In the genomic region with DNA sequence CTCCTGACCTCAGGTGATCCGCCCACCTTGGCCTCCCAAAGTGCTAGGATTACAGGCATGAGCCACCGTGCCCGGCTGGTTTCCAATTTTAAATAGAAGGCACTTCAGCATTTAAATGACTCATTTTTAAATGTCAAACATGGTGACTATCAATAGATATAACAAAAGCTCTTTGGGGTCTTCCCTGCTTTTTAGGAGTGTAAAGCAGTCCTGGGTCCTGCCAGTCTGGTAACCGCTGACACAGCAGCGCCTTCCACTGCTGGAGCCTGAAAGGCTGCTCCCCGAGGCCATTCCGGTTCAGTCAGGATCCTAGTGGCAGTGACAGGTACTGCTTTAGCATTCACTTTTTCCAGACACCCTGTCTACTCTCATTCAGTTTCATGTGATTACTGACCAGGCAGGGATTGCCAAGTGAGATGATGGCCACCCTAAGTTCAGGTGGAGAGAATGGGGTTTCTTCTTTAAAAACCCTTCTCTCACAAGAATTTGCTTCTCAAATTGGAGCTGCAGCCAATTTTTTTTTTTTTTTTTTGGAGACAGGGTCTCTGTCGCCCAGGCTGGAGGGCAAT, we compare ENCODE assay signal across 8 cellular contexts. TPM values are rescaled to one million over a fixed set of nuclear protein-coding genes. Genes with fewer than 3 reads are reported as not detected.
DNase-seq lines count a peak whose midpoint lies in the region; ATAC-seq, FAIRE-seq and TF ChIP-seq lines count a peak whose summit lies in the region.

No MANE protein-coding gene starts in this region.

- H3K4me1 ChIP-seq in CD4-positive, CD25-positive, alpha-beta regulatory T cell (ENCODE audit: control insufficient read depth, insufficient read depth, low read length, poor library complexity, severe bottlenecking) = peaks cover 93% of the 10 kb centered on the region
- peaks cover 52% of the 10 kb centered on the region for H3K4me1 ChIP-seq in HEK293 (ENCODE audit: control insufficient read depth, insufficient read depth, low read length)

- peak overlapping the region; percentile 88 for H3K27ac ChIP-seq in CD4-positive, CD25-positive, alpha-beta regulatory T cell (ENCODE audit: insufficient read depth, low read length, poor library complexity, severe bottlenecking)
- no peak overlapping the region for H3K27ac ChIP-seq in HEK293 (ENCODE audit: extremely low read depth, low read depth, low read length)

- peaks cover 38 to 85% (median 67%) of the 10 kb centered on the region in 4 donors for H3K4me1 Mint-ChIP-seq in CD4-positive, CD25-positive, alpha-beta regulatory T cell
- peaks cover 90% of the 10 kb centered on the region for H3K4me1 Mint-ChIP-seq in activated T-cell treated with anti-CD3 and anti-CD28 coated beads, Interleukin-2, amount 50 U/mL, for 72 hours (ENCODE audit: low read depth)

- peak; percentile 60 for TF ChIP-seq CTCF in HEK293 (tag by site-specific recombination; IDR thresholded peaks at IDR 0.05)
- peak; percentile 65 for TF ChIP-seq CTCF in fibroblast of pulmonary artery (IDR thresholded peaks at IDR 0.05; ENCODE audit: low read length, missing control alignments)

- H3K9me3 ChIP-seq in CD4-positive, CD25-positive, alpha-beta regulatory T cell (ENCODE audit: control insufficient read depth in 2 of 2, low read length in 2 of 2) = no peaks in the 10 kb centered on the region
- H3K9me3 ChIP-seq in HEK293 (ENCODE audit: control insufficient read depth, insufficient read depth, low read depth, low read length) = no peaks in the 10 kb centered on the region

- POLR2A ChIA-PET in HEK293 (lab: Yijun Ruan, JAX) = no interaction called here

- no peaks in the 10 kb centered on the region for H3K9me3 Mint-ChIP-seq in CD4-positive, CD25-positive, alpha-beta regulatory T cell
- no peaks in the 10 kb centered on the region for H3K9me3 Mint-ChIP-seq in activated T-cell treated with anti-CD3 and anti-CD28 coated beads, Interleukin-2, amount 50 U/mL, for 72 hours

- H3K4me3 Mint-ChIP-seq in CD4-positive, CD25-positive, alpha-beta regulatory T cell = peak overlapping the region; percentile 79 to 89 (median 84)
- H3K4me3 Mint-ChIP-seq in activated T-cell treated with anti-CD3 and anti-CD28 coated beads, Interleukin-2, amount 50 U/mL, for 72 hours = peak overlapping the region; percentile 81 to 87

- no peaks in the 10 kb centered on the region for H3K27me3 ChIP-seq in CD4-positive, CD25-positive, alpha-beta regulatory T cell (ENCODE audit: control insufficient read depth, insufficient read depth, low read length)

- no peak for FAIRE-seq in RCC 7860 (lab: Jason Lieb, UNC)

- H3K27ac Mint-ChIP-seq in CD4-positive, CD25-positive, alpha-beta regulatory T cell = peak overlapping the region; percentile 12 to 93 (median 88)
- peak overlapping the region; percentile 94 for H3K27ac Mint-ChIP-seq in activated T-cell treated with anti-CD3 and anti-CD28 coated beads, Interleukin-2, amount 50 U/mL, for 72 hours

- H3K27me3 Mint-ChIP-seq in CD4-positive, CD25-positive, alpha-beta regulatory T cell = no peaks in the 10 kb centered on the region
- no peaks in the 10 kb centered on the region for H3K27me3 Mint-ChIP-seq in activated T-cell treated with anti-CD3 and anti-CD28 coated beads, Interleukin-2, amount 50 U/mL, for 72 hours (ENCODE audit: low read depth)

- peaks cover 3% of the 10 kb centered on the region for H3K36me3 Mint-ChIP-seq in CD4-positive, CD25-positive, alpha-beta regulatory T cell
- H3K36me3 Mint-ChIP-seq in activated T-cell treated with anti-CD3 and anti-CD28 coated beads, Interleukin-2, amount 50 U/mL, for 72 hours (ENCODE audit: insufficient read depth in 2 of 2) = peaks cover 5 to 15% of the 10 kb centered on the region in 2 donors

- peak; percentile 32 to 38 for ATAC-seq in CD4-positive, CD25-positive, alpha-beta regulatory T cell (ENCODE audit: low read depth in 2 of 2)
- ATAC-seq in activated T-cell treated with anti-CD3 and anti-CD28 coated beads, Interleukin-2, amount 50 U/mL, for 72 hours (replicated peaks in 1 of 2) = peak; percentile 65 to 67
- ATAC-seq in HG03520 (IDR thresholded peaks at IDR 0.05; ENCODE audit: unreplicated experiment) (no peak), GM18511 (IDR thresholded peaks at IDR 0.05; ENCODE audit: unreplicated experiment) (no peak)

- CTCF ChIA-PET in HEK293 (lab: Yijun Ruan, JAX) = interaction anchor here (0.6 to 3.6 kb wide), 10 partner anchors 9 to 620 kb away, joined by 3 to 33 read pairs (median 6); no protein-coding TSS in a partner anchor

- DNase-seq in CD4-positive, CD25-positive, alpha-beta regulatory T cell = peak; percentile 53 to 68 (median 54)
- peak; percentile 24 for DNase-seq in RCC 7860 (ENCODE audit: low spot score)
- DNase-seq in activated T-cell treated with anti-CD3 and anti-CD28 coated beads, Interleukin-2, amount 50 U/mL, for 72 hours = peak; percentile 75 to 77
- DNase-seq in fibroblast of pulmonary artery (ENCODE audit: low read depth) = peak; percentile 57
- peak; percentile 72 for DNase-seq in renal cortical epithelial cell (ENCODE audit: low read depth)

- H3K4me3 ChIP-seq in CD4-positive, CD25-positive, alpha-beta regulatory T cell (ENCODE audit: low read depth, low read length) = peak overlapping the region; percentile 72
- H3K4me3 ChIP-seq in HEK293 (ENCODE audit: low read depth, low read length) (no peak overlapping the region), fibroblast of pulmonary artery (replicated peaks; ENCODE audit: low read depth, low read length) (no peak overlapping the region)

- H3K36me3 ChIP-seq in CD4-positive, CD25-positive, alpha-beta regulatory T cell (ENCODE audit: control insufficient read depth, insufficient read depth, low read length) = no peaks in the 10 kb centered on the region
- no peaks in the 10 kb centered on the region for H3K36me3 ChIP-seq in HEK293 (ENCODE audit: control insufficient read depth in 2 of 2, insufficient read depth in 1 of 2, low read length in 2 of 2)

TF ChIP-seq in HEK293, 187 proteins besides CTCF, POLR2A, EP300 and RAD21 (continues in another document):
- no peak for TF ChIP-seq ZBTB21 (tag by site-specific recombination; IDR thresholded peaks at IDR 0.05)
- TF ChIP-seq ZBTB8A (tag by site-specific recombination; IDR thresholded peaks at IDR 0.05) = peak; percentile 54; the same call in 1 of the 2 replicates
- TF ChIP-seq HOXA7 (CRISPR knock-in tag; IDR thresholded peaks at IDR 0.05; ENCODE audit: borderline replicate concordance) = no peak
- peak; percentile 71; the same call in 1 of the 2 replicates for TF ChIP-seq ZNF561 (tag by site-specific recombination; IDR thresholded peaks at IDR 0.05; ENCODE audit: borderline replicate concordance)
- peak; percentile 66; the same call in 1 of the 2 replicates for TF ChIP-seq ZBTB6 (tag by site-specific recombination; IDR thresholded peaks at IDR 0.05)
- peak; percentile 50 for TF ChIP-seq ZNF335 (tag by site-specific recombination; conservative IDR thresholded peaks at IDR 0.05)
- peak; percentile 95 for TF ChIP-seq ZNF10 (tag by site-specific recombination; IDR thresholded peaks at IDR 0.05)
- no peak for TF ChIP-seq ZNF211 (tag by site-specific recombination; IDR thresholded peaks at IDR 0.05; ENCODE audit: low read depth)
- peak; percentile 48; the same call in 1 of the 2 replicates for TF ChIP-seq ZFHX2 (tag by site-specific recombination; conservative IDR thresholded peaks at IDR 0.05)
- TF ChIP-seq ZNF600 (tag by site-specific recombination; IDR thresholded peaks at IDR 0.05) = peak; percentile 51; the same call in 1 of the 2 replicates
- TF ChIP-seq ZFP41 (tag by site-specific recombination; IDR thresholded peaks at IDR 0.05; ENCODE audit: borderline replicate concordance) = no peak
- 0 out of 2 replicates have a peak, but pooled peaks have one; percentile 26 for TF ChIP-seq ZEB2 (tag by site-specific recombination; IDR thresholded peaks at IDR 0.05)
- TF ChIP-seq PRDM1 (tag by site-specific recombination; IDR thresholded peaks at IDR 0.05) = peak; percentile 77
- peak; percentile 84 for TF ChIP-seq ZBTB17 (tag by site-specific recombination; IDR thresholded peaks at IDR 0.05)

RNA-seq across cellular contexts. Expression of gene DIDO1, which starts 5.1 kb away (rescaled TPM):
- 80.8 TPM for total RNA-seq in CD4-positive, CD25-positive, alpha-beta regulatory T cell
- 10 to 100 TPM; 30.9 to 47.8 (median 38.2) TPM for polyA plus RNA-seq in CD4-positive, CD25-positive, alpha-beta regulatory T cell
- total RNA-seq in activated T-cell treated with anti-CD3 and anti-CD28 coated beads, Interleukin-2, amount 50 U/mL, for 72 hours = 10 to 100 TPM; 50.0 TPM
- total RNA-seq in renal cortical epithelial cell = 25.7 and 58.1 TPM in 2 replicates

RNA-seq across cellular contexts. Expression of gene GID8, which starts 16.7 kb away (rescaled TPM):
- total RNA-seq in CD4-positive, CD25-positive, alpha-beta regulatory T cell = 31.9 TPM
- 10 to 100 TPM; 15.5 to 19.9 (median 17.0) TPM for polyA plus RNA-seq in CD4-positive, CD25-positive, alpha-beta regulatory T cell
- total RNA-seq in activated T-cell treated with anti-CD3 and anti-CD28 coated beads, Interleukin-2, amount 50 U/mL, for 72 hours = 10 to 100 TPM; 36.0 to 47.2 TPM
- 37.0 and 47.5 TPM in 2 replicates for total RNA-seq in renal cortical epithelial cell

RNA-seq across cellular contexts. Expression of gene SLC17A9, which starts 31.3 kb away (rescaled TPM):
- 4.1 TPM for total RNA-seq in CD4-positive, CD25-positive, alpha-beta regulatory T cell
- under 1 TPM in 3 of 4 donors, not detected in 1; 0.06 to 0.34 (median 0.32) TPM for polyA plus RNA-seq in CD4-positive, CD25-positive, alpha-beta regulatory T cell
- total RNA-seq in activated T-cell treated with anti-CD3 and anti-CD28 coated beads, Interleukin-2, amount 50 U/mL, for 72 hours = 10 to 100 TPM; 10.2 to 11.8 TPM
- total RNA-seq in renal cortical epithelial cell = 0.65 and 3.3 TPM in 2 replicates

RNA-seq across cellular contexts. Expression of gene TCFL5, which starts 59.6 kb away (rescaled TPM):
- total RNA-seq in CD4-positive, CD25-positive, alpha-beta regulatory T cell = 3.8 TPM
- polyA plus RNA-seq in CD4-positive, CD25-positive, alpha-beta regulatory T cell = 1 to 10 TPM in 2 of 4 donors, under 1 TPM in 2; 0.53 to 1.2 (median 1.1) TPM
- total RNA-seq in activated T-cell treated with anti-CD3 and anti-CD28 coated beads, Interleukin-2, amount 50 U/mL, for 72 hours = 1 to 10 TPM; 4.4 to 4.9 TPM
- total RNA-seq in renal cortical epithelial cell = 10.4 and 11.7 TPM in 2 replicates

Comparison
In these comparisons a context has a peak if more than half of its experiments do, and no peak if none do; other contexts are left out.
1. ATAC-seq: peak in CD4-positive, CD25-positive, alpha-beta regulatory T cell (2 of 2) and activated T-cell treated with anti-CD3 and anti-CD28 coated beads, Interleukin-2, amount 50 U/mL, for 72 hours (2 of 2); none in HG03520 (single experiment) and GM18511 (single experiment).
2. DNase-seq: peak in every context shown above with its lines; median percentile 76 in activated T-cell treated with anti-CD3 and anti-CD28 coated beads, Interleukin-2, amount 50 U/mL, for 72 hours; 72 in renal cortical epithelial cell; 57 in fibroblast of pulmonary artery; 54 in CD4-positive, CD25-positive, alpha-beta regulatory T cell; 24 in RCC 7860.